Comparison of ENCODE assay signal across 1 cellular context in genomic region chr12:31899136-31899535, GRCh38.
TF ChIP-seq lines count a peak whose summit lies in the region.

No MANE protein-coding gene starts in this region.

TF ChIP-seq in GM23338, 12 proteins besides CTCF, POLR2A, EP300 and RAD21 (continued from another document):
- TF ChIP-seq NANOG (IDR thresholded peaks at IDR 0.05; ENCODE audit: borderline replicate concordance) (no peak), ZNF114 (CRISPR knock-in tag; IDR thresholded peaks at IDR 0.05) (no peak), ZNF331 (CRISPR knock-in tag; IDR thresholded peaks at IDR 0.05; ENCODE audit: low read depth) (no peak), ZNF462 (CRISPR knock-in tag; IDR thresholded peaks at IDR 0.05) (no peak), EZH2phosphoT487 (IDR thresholded peaks at IDR 0.05; ENCODE audit: unreplicated experiment) (no peak), ETS1 (IDR thresholded peaks at IDR 0.05) (no peak)
